In the genomic region with DNA sequence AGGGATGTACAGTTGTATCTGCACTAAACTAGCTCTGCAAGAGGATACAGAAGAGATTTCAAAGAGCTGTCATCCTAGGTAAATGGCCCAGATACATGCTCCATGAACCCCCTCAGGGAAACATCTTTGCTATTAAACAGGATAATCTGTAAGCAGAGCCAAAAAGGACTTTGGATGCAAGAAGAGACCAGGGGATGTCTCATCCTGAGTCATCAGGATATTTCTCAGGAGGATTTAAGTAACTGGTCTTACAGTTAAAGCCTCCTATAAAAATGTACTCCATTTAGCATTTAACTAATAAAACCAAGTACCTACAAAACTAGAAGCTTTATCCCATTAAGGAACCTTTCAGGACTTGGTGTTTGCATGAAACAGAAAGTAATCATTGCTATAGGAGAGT, we compare ENCODE assay signal across 12 cellular contexts. TPM values are rescaled to one million over a fixed set of nuclear protein-coding genes. Genes with fewer than 3 reads are reported as not detected.
DNase-seq lines count a peak whose midpoint lies in the region; ATAC-seq, FAIRE-seq and TF ChIP-seq lines count a peak whose summit lies in the region.
"Had no signal": no experiment of that assay in that cellular context is flagged by ENCODE, and none has a peak within 500 bp of the region (broad histone marks: within the 10 kb centered on the region; RNA-seq: fewer than 3 reads in every experiment).

No MANE protein-coding gene starts in this region.

- no peak overlapping the region for H2AFZ ChIP-seq in endothelial cell of umbilical vein (ENCODE audit: low read depth, low read length)

- POLR2A ChIA-PET in endothelial cell of umbilical vein (lab: Charles Lee): no interaction called here

- peaks cover 42% of the 10 kb centered on the region for H3K4me1 Mint-ChIP-seq in nephron

- H3K27ac Mint-ChIP-seq in nephron: peak overlapping the region; percentile 86 to 91 (median 91)

- H4K20me1 ChIP-seq in endothelial cell of umbilical vein (replicated peaks; ENCODE audit: control insufficient read depth, extremely low read depth, insufficient read depth, low read length): no peaks in the 10 kb centered on the region

- H3K27me3 Mint-ChIP-seq in nephron (ENCODE audit: low read depth): no peaks in the 10 kb centered on the region

- no peak for ATAC-seq in HG03439 (IDR thresholded peaks at IDR 0.05; ENCODE audit: unreplicated experiment)

- H3K27me3 ChIP-seq in endothelial cell of umbilical vein (ENCODE audit: control insufficient read depth in 2 of 2, insufficient read depth in 2 of 2, low read length in 2 of 2): no peaks in the 10 kb centered on the region
- H3K27me3 ChIP-seq: tibial nerve had no signal

- no peak overlapping the region for H3K4me3 ChIP-seq in AG09309 (ENCODE audit: control insufficient read depth, low read depth, low read length)
- no peak overlapping the region for H3K4me3 ChIP-seq in endothelial cell of umbilical vein (replicated peaks in 1 of 3; ENCODE audit: insufficient read depth in 1 of 3, low read depth in 1 of 3, low read length in 3 of 3)
- H3K4me3 ChIP-seq: tibial nerve had no signal

- H3K36me3 Mint-ChIP-seq in nephron (ENCODE audit: low read depth): peaks cover 30% of the 10 kb centered on the region

- no peaks in the 10 kb centered on the region for H3K9me1 ChIP-seq in endothelial cell of umbilical vein (replicated peaks; ENCODE audit: control insufficient read depth, extremely low read depth, insufficient read depth, low read length)

- H3K9me3 ChIP-seq in endothelial cell of umbilical vein (replicated peaks; ENCODE audit: control insufficient read depth, insufficient read depth, low read length): no peaks in the 10 kb centered on the region

- dilution Hi-C loops in endothelial cell of umbilical vein (cut with MboI; ENCODE audit: extremely low pct_ligation_motif_present, low sequenced_read_pairs): no loop called here

- no peak overlapping the region for H3K4me3 Mint-ChIP-seq in nephron

- no peak overlapping the region for H3K9ac ChIP-seq in endothelial cell of umbilical vein (replicated peaks; ENCODE audit: extremely low read depth, insufficient read depth, low read length)

- CTCF ChIA-PET in endothelial cell of umbilical vein (lab: Charles Lee): no interaction called here

- H3K4me1 ChIP-seq in endothelial cell of umbilical vein (ENCODE audit: control insufficient read depth, extremely low read depth, insufficient read depth, low read length): peaks cover 6% of the 10 kb centered on the region

- DNase-seq in AG09309 (ENCODE audit: low read depth): peak; percentile 84
- DNase-seq in NCI-H226: peak; percentile 77
- no peak for DNase-seq in endothelial cell of umbilical vein (ENCODE audit: low read depth, low spot score)
- no peak for DNase-seq in NCI-H774 (lab: John Stamatoyannopoulos, UW)
- no peak for DNase-seq in NOMO-1 treated with DMSO at 0.1 percent for 48 hours (lab: John Stamatoyannopoulos, UW; ENCODE audit: unreplicated experiment)
- no peak for DNase-seq in SIG-M5 (lab: John Stamatoyannopoulos, UW)
- DNase-seq: NCI-H2081 treated with DMSO at 0.1 percent for 48 hours, WERI-Rb-1 had no signal

- no peaks in the 10 kb centered on the region for H3K36me3 ChIP-seq in endothelial cell of umbilical vein (ENCODE audit: control insufficient read depth in 2 of 2, extremely low read depth in 1 of 2, insufficient read depth in 2 of 2, low read length in 2 of 2)
- H3K36me3 ChIP-seq: tibial nerve, WERI-Rb-1 had no signal

- H3K27ac ChIP-seq in endothelial cell of umbilical vein (ENCODE audit: insufficient read depth, low read depth, low read length): no peak overlapping the region
- H3K27ac ChIP-seq: C4-2B, tibial nerve, WERI-Rb-1 had no signal

- no peak overlapping the region for H3K4me2 ChIP-seq in endothelial cell of umbilical vein (ENCODE audit: insufficient read depth, low read length)

- peak; percentile 31 for FAIRE-seq in endothelial cell of umbilical vein (lab: Jason Lieb, UNC)

- no TSS peak for BruUV-seq in endothelial cell of umbilical vein (replicated peaks; lab: Mats Ljungman, UMichigan)

- intact Hi-C loops in endothelial cell of umbilical vein (cut with micrococcal nuclease): no loop called here

- no peaks in the 10 kb centered on the region for H3K79me2 ChIP-seq in endothelial cell of umbilical vein (ENCODE audit: control insufficient read depth, insufficient read depth, low read length)

- H3K9me3 Mint-ChIP-seq in nephron: peaks cover 23% of the 10 kb centered on the region

- no peak for TF ChIP-seq CTCF in AG09309 (IDR thresholded peaks at IDR 0.05; ENCODE audit: control insufficient read depth, insufficient read depth, low read depth, low read length, missing control alignments)
- TF ChIP-seq CTCF in endothelial cell of umbilical vein (IDR thresholded peaks at IDR 0.05; ENCODE audit: extremely low read depth in 1 of 2, insufficient read depth in 1 of 2, low read depth in 1 of 2, low read length in 2 of 2): no peak
- no peak for TF ChIP-seq CTCF in nephron (IDR thresholded peaks at IDR 0.05; ENCODE audit: unreplicated experiment in 3 of 3)

- TF ChIP-seq POLR2A in endothelial cell of umbilical vein (IDR thresholded peaks at IDR 0.05; ENCODE audit: low read depth, low read length): no peak

TF ChIP-seq in endothelial cell of umbilical vein, 7 proteins besides CTCF, POLR2A, EP300 and RAD21:
- TF ChIP-seq FOS (IDR thresholded peaks at IDR 0.05; ENCODE audit: borderline replicate concordance, insufficient read depth, low read length) (peak; percentile 73), POLR2AphosphoS5 (IDR thresholded peaks at IDR 0.05; ENCODE audit: insufficient read depth, low read depth, low read length) (no peak)

RNA-seq across cellular contexts. Expression of a gene that starts 48.2 kb away (rescaled TPM):
- total RNA-seq in endothelial cell of umbilical vein: 72.0 and 104 TPM in 2 replicates
- polyA plus RNA-seq in endothelial cell of umbilical vein: 22.4 and 25.1 TPM in 2 replicates
- 14.1 and 16.0 TPM in 2 replicates for polyA plus RNA-seq in endothelial cell of umbilical vein (2011; cell fraction: cytosol; rRNA removed)
- polyA plus RNA-seq in endothelial cell of umbilical vein (2011; cell fraction: nucleus; rRNA removed): 135 and 139 TPM in 2 replicates
- 33.8 and 56.8 TPM in 2 replicates for polyA plus RNA-seq in endothelial cell of umbilical vein (2012)
- 130 and 132 TPM in 2 replicates for polyA minus RNA-seq in endothelial cell of umbilical vein
- polyA minus RNA-seq in endothelial cell of umbilical vein (2011; cell fraction: cytosol; rRNA and poly(A)+ RNA removed): 29.8 TPM
- polyA minus RNA-seq in endothelial cell of umbilical vein (2011; cell fraction: nucleus; rRNA and poly(A)+ RNA removed): 305 and 404 TPM in 2 replicates

Comparison
In these comparisons a context has a peak if more than half of its experiments do, and no peak if none do; other contexts are left out.
1. DNase-seq: peak in AG09309 (single experiment) and NCI-H226 (single experiment); none in endothelial cell of umbilical vein (single experiment), NCI-H774 (single experiment), NOMO-1 treated with DMSO at 0.1 percent for 48 hours (single experiment) and SIG-M5 (single experiment).